ENCODE assay signal across 21 cellular contexts in the genomic region with DNA sequence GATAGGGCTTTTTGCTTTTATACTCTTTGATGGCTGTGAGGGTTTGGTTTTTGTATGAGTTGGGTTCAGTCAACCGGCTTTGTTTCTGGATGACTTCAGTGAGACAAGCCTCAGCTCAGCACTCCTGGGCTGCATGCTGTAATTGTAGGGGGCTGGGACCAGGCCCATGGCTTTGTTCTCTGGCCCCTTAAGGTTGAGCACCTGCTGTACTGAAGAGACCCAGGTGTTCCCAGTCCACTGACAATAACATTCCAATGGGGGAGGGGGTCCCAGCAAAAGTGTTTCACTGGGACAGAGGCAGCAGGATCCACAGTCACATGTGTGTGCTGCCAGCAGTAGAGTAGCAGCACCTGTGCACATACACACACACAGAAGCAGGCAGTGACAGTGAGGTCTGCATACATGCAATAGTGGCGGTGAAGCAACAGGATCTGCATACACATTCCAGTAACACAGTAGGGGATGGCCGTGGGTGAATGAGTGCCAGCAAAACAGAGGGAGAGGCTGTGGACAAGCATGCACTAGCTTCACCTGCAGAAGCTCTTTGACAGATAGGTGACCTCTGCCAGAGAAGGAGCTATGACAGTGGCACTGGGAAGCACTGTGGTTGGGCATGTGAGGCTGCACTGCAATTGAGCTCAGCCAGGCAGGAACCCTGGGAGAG.
"Had no signal": no experiment of that assay in that cellular context is flagged by ENCODE, and none has a peak within 500 bp of the region (broad histone marks: within the 10 kb centered on the region; RNA-seq: fewer than 3 reads in every experiment).

No MANE protein-coding gene starts in this region.

- H3K4me3 ChIP-seq: adrenal gland, breast epithelium, lung, tibial artery, uterus had no signal

- ATAC-seq: activated naive CD4-positive, alpha-beta T cell treated with anti-CD3 and anti-CD28 coated beads, Interleukin-2, amount 50 U/mL, for 72 hours; left lobe of liver had no signal

- DNase-seq: activated B cell treated with CpG ODN at 0.5 μM for 24 hours; activated CD4-positive, alpha-beta memory T cell treated with anti-CD3 and anti-CD28 coated beads for 36 hours; activated CD4-positive, alpha-beta T cell treated with anti-CD3 and anti-CD28 coated beads for 4 hours; activated gamma-delta T cell treated with Interleukin-2 at 50 U/mL for 16 hours; activated T-cell treated with anti-CD3 and anti-CD28 coated beads for 4 hours; adrenal gland; cerebellar nuclear complex; cortex of kidney; hypothalamus; kidney; nucleus accumbens; stimulated activated CD4-positive, alpha-beta T cell treated with anti-CD3 and anti-CD28 coated beads, Interleukin-12 subunit alpha, Interleukin-12 subunit beta, amount 100 ng/mL, for 4 hours; stimulated activated CD4-positive, alpha-beta T cell treated with anti-CD3 and anti-CD28 coated beads, Interleukin-1b, Interleukin-23, amount 100 ng/mL, for 48 hours; stimulated activated naive CD4-positive, alpha-beta T cell treated with Interleukin-2 at 50 U/mL for 16 hours; substantia nigra; tibial artery; uterus had no signal

- H3K27me3 ChIP-seq: adrenal gland, breast epithelium, tibial artery, uterus had no signal

- H3K4me1 ChIP-seq: adrenal gland, breast epithelium, tibial artery, uterus had no signal

- H3K36me3 ChIP-seq: adrenal gland, breast epithelium, tibial artery, uterus had no signal

- H3K9me3 ChIP-seq: adrenal gland, uterus had no signal

- H3K27ac ChIP-seq: adrenal gland, breast epithelium, tibial artery, uterus had no signal
